16 cellular contexts compared by ENCODE assay signal in the genomic region with DNA sequence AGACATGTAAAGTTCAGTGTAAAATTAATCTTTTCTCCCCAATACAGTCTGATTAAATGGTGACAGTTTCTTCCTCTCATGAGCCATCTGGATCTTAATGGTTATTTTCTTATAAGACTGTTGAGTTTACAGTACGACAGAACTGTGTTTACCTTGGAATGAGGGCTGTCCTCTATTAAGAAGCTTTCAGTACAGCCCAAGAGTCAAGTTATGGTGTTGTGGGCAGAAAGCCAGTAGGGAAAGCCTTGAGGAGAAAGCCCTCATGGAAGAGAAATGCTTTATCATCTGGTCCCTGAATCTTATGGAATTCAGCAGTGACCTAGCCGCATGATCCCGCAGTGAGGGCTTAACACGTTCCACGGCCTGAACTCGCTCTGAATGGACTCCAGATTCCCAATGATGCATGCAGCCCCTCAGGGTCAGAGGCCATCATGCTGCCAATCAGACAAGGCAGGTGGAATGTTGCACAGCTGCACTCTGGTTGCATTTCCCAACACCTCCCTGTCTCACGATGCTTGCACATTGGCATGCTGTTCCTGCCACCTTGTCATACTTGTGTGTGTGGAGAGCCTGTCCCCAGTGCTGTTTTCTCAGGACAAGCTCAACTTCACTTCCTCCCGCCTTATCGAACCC.
"Had no signal": no experiment of that assay in that cellular context is flagged by ENCODE, and none has a peak within 500 bp of the region (broad histone marks: within the 10 kb centered on the region; RNA-seq: fewer than 3 reads in every experiment).

No MANE protein-coding gene starts in this region.

- H3K4me1 Mint-ChIP-seq: stimulated activated memory B cell treated with anti-CD40 and anti-IgM and Interleukin-4, amounts not matched to agents 10 μg/mL and 1 μg/mL and 100 μg/mL, for 72 hours had no signal

- H3K4me3 Mint-ChIP-seq: activated T-cell treated with anti-CD3 and anti-CD28 coated beads, Interleukin-2, amount 50 U/mL, for 24 hours; stimulated activated memory B cell treated with anti-CD40 and anti-IgM and Interleukin-4, amounts not matched to agents 10 μg/mL and 1 μg/mL and 100 μg/mL, for 72 hours; T-helper 1 cell treated with Interleukin-12 subunit alpha and Interleukin-12 subunit beta and Interleukin-4 antibody, amounts not matched to agents 30 μg/mL and 1 μg/mL, for 36 hours had no signal

- H3K27me3 ChIP-seq: heart left ventricle, transverse colon had no signal

- H3K9me3 ChIP-seq: heart left ventricle, left ventricle myocardium inferior, transverse colon had no signal

- H3K27me3 Mint-ChIP-seq: activated T-cell treated with anti-CD3 and anti-CD28 coated beads, Interleukin-2, amount 50 U/mL, for 24 hours; stimulated activated memory B cell treated with anti-CD40 and anti-IgM and Interleukin-4, amounts not matched to agents 10 μg/mL and 1 μg/mL and 100 μg/mL, for 72 hours had no signal

- H3K4me3 ChIP-seq: heart left ventricle, left ventricle myocardium inferior, smooth muscle cell, transverse colon had no signal

- H3K4me2 ChIP-seq: smooth muscle cell had no signal

- FAIRE-seq: endothelial cell of umbilical vein, frontal cortex, keratinocyte, TTC549 had no signal

- ATAC-seq: activated naive CD4-positive, alpha-beta T cell treated with anti-CD3 and anti-CD28 coated beads, Interleukin-2, amount 50 U/mL, for 72 hours; heart left ventricle; stimulated activated memory B cell treated with anti-CD40 and anti-IgM and Interleukin-4, amounts not matched to agents 10 μg/mL and 1 μg/mL and 100 μg/mL, for 72 hours had no signal

- H3K9me3 Mint-ChIP-seq: activated naive CD4-positive, alpha-beta T cell treated with anti-CD3 and anti-CD28 coated beads, Interleukin-2, amount 50 U/mL, for 72 hours; activated T-cell treated with anti-CD3 and anti-CD28 coated beads, Interleukin-2, amount 50 U/mL, for 24 hours; T-helper 1 cell treated with Interleukin-12 subunit alpha and Interleukin-12 subunit beta and Interleukin-4 antibody, amounts not matched to agents 30 μg/mL and 1 μg/mL, for 36 hours had no signal

- H3K36me3 ChIP-seq: left ventricle myocardium inferior, transverse colon had no signal

- H3K27ac Mint-ChIP-seq: activated naive CD4-positive, alpha-beta T cell treated with anti-CD3 and anti-CD28 coated beads, Interleukin-2, amount 50 U/mL, for 72 hours; activated T-cell treated with anti-CD3 and anti-CD28 coated beads, Interleukin-2, amount 50 U/mL, for 24 hours; stimulated activated memory B cell treated with anti-CD40 and anti-IgM and Interleukin-4, amounts not matched to agents 10 μg/mL and 1 μg/mL and 100 μg/mL, for 72 hours; T-helper 1 cell treated with Interleukin-12 subunit alpha and Interleukin-12 subunit beta and Interleukin-4 antibody, amounts not matched to agents 30 μg/mL and 1 μg/mL, for 36 hours had no signal

- H3K27ac ChIP-seq: heart left ventricle, left ventricle myocardium inferior, transverse colon had no signal

- DNase-seq: activated effector memory CD4-positive, alpha-beta T cell treated with Interleukin-2 at 50 U/mL for 16 hours; activated T-cell treated with anti-CD3 and anti-CD28 coated beads, Interleukin-2, amount 50 U/mL, for 24 hours; amniotic stem cell; heart left ventricle; left ventricle myocardium inferior; right cardiac atrium; substantia nigra; transverse colon had no signal
